ENCODE assay signal across 34 cellular contexts in genomic region chr11:119686483-119686882, GRCh38. TPM values are rescaled to one million over a fixed set of nuclear protein-coding genes. Genes with fewer than 3 reads are reported as not detected.
A peak's percentile ranks its signal among the peaks of the same experiment; 100 is the strongest.
DNase-seq lines count a peak whose midpoint lies in the region; ATAC-seq, FAIRE-seq and TF ChIP-seq lines count a peak whose summit lies in the region.
"Had no signal": no experiment of that assay in that cellular context is flagged by ENCODE, and none has a peak within 500 bp of the region (broad histone marks: within the 10 kb centered on the region; RNA-seq: fewer than 3 reads in every experiment).

No MANE protein-coding gene starts in this region.

- H3K27me3 ChIP-seq in bronchial epithelial cell (ENCODE audit: control insufficient read depth, insufficient read depth, low read length) (no peaks in the 10 kb centered on the region), left lung (no peaks in the 10 kb centered on the region), suprapubic skin (no peaks in the 10 kb centered on the region)
- H3K27me3 ChIP-seq: hepatocyte, SJSA1 had no signal

- peaks cover 9% of the 10 kb centered on the region for H3K36me3 ChIP-seq in bronchial epithelial cell (ENCODE audit: control insufficient read depth, insufficient read depth, low read length)
- no peaks in the 10 kb centered on the region for H3K36me3 ChIP-seq in left lung
- H3K36me3 ChIP-seq in suprapubic skin: no peaks in the 10 kb centered on the region
- H3K36me3 ChIP-seq: SJSA1 had no signal

- WGBS in suprapubic skin: 56% methylated on average over 15 of the region's 15 CpGs

- H3K27me3 Mint-ChIP-seq in T-helper 17 cell: peaks cover 16% of the 10 kb centered on the region
- H3K27me3 Mint-ChIP-seq: activated naive CD8-positive, alpha-beta T cell treated with anti-CD3 and anti-CD28 coated beads for 36 hours; activated T-cell treated with anti-CD3 and anti-CD28 coated beads, Interleukin-2, amount 50 U/mL, for 24 hours had no signal

- peak overlapping the region; percentile 53 for H3K27ac Mint-ChIP-seq in T-helper 17 cell
- H3K27ac Mint-ChIP-seq: activated naive CD8-positive, alpha-beta T cell treated with anti-CD3 and anti-CD28 coated beads for 36 hours; activated T-cell treated with anti-CD3 and anti-CD28 coated beads, Interleukin-2, amount 50 U/mL, for 24 hours; dendritic cell treated with granulocyte-macrophage colony-stimulating factor and Interleukin-4, amounts not matched to agents 40 ng/mL and 50 ng/mL, for 4 days had no signal

- no peak overlapping the region for H3K4me3 Mint-ChIP-seq in T-helper 17 cell
- H3K4me3 Mint-ChIP-seq: activated naive CD8-positive, alpha-beta T cell treated with anti-CD3 and anti-CD28 coated beads for 36 hours; activated T-cell treated with anti-CD3 and anti-CD28 coated beads, Interleukin-2, amount 50 U/mL, for 24 hours; central memory CD8-positive, alpha-beta T cell; dendritic cell treated with granulocyte-macrophage colony-stimulating factor and Interleukin-4, amounts not matched to agents 40 ng/mL and 50 ng/mL, for 4 days had no signal

- TF ChIP-seq CTCF in bronchial epithelial cell (IDR thresholded peaks at IDR 0.05; ENCODE audit: insufficient read depth, low read length, severe bottlenecking) (no peak), left lung (IDR thresholded peaks at IDR 0.05) (no peak), suprapubic skin (IDR thresholded peaks at IDR 0.05) (no peak)

- FAIRE-seq in bronchial epithelial cell (lab: Jason Lieb, UNC) (no peak), urothelium cell line (lab: Jason Lieb, UNC) (no peak)
- FAIRE-seq: GM12891 had no signal

- H3K9me3 ChIP-seq in T-helper 17 cell (ENCODE audit: control insufficient read depth, low read length, poor library complexity, severe bottlenecking) (no peaks in the 10 kb centered on the region), left lung (no peaks in the 10 kb centered on the region), suprapubic skin (no peaks in the 10 kb centered on the region)
- H3K9me3 ChIP-seq: SJSA1 had no signal

- no peak for ATAC-seq in T-helper 17 cell
- peak; percentile 44 for ATAC-seq in left lung
- no peak for ATAC-seq in GM18502 (IDR thresholded peaks at IDR 0.05; ENCODE audit: poor library complexity, unreplicated experiment)
- ATAC-seq: left colon, Panc1 had no signal

- H3K36me3 Mint-ChIP-seq in T-helper 17 cell (ENCODE audit: low read depth): no peaks in the 10 kb centered on the region
- H3K36me3 Mint-ChIP-seq: activated naive CD8-positive, alpha-beta T cell treated with anti-CD3 and anti-CD28 coated beads for 36 hours had no signal

- no peak for TF ChIP-seq EP300 in suprapubic skin (IDR thresholded peaks at IDR 0.05)

- TF ChIP-seq POLR2A in suprapubic skin (IDR thresholded peaks at IDR 0.05): no peak

- intact Hi-C loops in left lung (cut with DNase I): no loop called here

- H3K4me1 Mint-ChIP-seq in T-helper 17 cell: peaks cover 32% of the 10 kb centered on the region

- DNase-seq in T-helper 17 cell: no peak
- peak; percentile 58 for DNase-seq in bronchial epithelial cell (ENCODE audit: low read depth)
- no peak for DNase-seq in left lung
- no peak for DNase-seq in suprapubic skin (ENCODE audit: low spot score in 2 of 2)
- no peak for DNase-seq in NCI-H524 treated with DMSO at 0.1 percent for 48 hours (lab: John Stamatoyannopoulos, UW)
- DNase-seq in NCI-H2107 (lab: John Stamatoyannopoulos, UW): no peak
- DNase-seq in urothelium cell line (ENCODE audit: low spot score): no peak
- DNase-seq: activated CD4-positive, alpha-beta T cell treated with anti-CD3 and anti-CD28 coated beads, Interleukin-2, amount 50 U/mL, for 1 hour; activated effector memory CD4-positive, alpha-beta T cell treated with anti-CD3 and anti-CD28 coated beads, Interleukin-2, amount 50 U/mL, for 16 hours; activated naive CD8-positive, alpha-beta T cell treated with anti-CD3 and anti-CD28 coated beads for 36 hours; activated T-cell treated with anti-CD3 and anti-CD28 coated beads, Interleukin-2, amount 50 U/mL, for 24 hours; aorta; COR-L47; DMS53; HCEC 1CT; KG1; left colon; mesendoderm; MM.1S; NCI-H1417; NCI-H2029 treated with DMSO at 0.1 percent for 48 hours; NCI-H2227 treated with DMSO at 0.1 percent for 48 hours; NCI-H69; stimulated activated CD4-positive, alpha-beta T cell treated with anti-CD3 and anti-CD28 coated beads, Interleukin-15, amount 100 ng/mL, for 24 hours; stimulated activated CD4-positive, alpha-beta T cell treated with anti-CD3 and anti-CD28 coated beads, Interleukin-4, amount 100 ng/mL, for 4 hours; trophoblast cell had no signal

- H3K4me3 ChIP-seq in bronchial epithelial cell (ENCODE audit: low read depth, low read length): no peak overlapping the region
- H3K4me3 ChIP-seq in left lung: no peak overlapping the region
- no peak overlapping the region for H3K4me3 ChIP-seq in suprapubic skin
- H3K4me3 ChIP-seq: hepatocyte, SJSA1 had no signal

- peaks cover 6 to 60% of the 10 kb centered on the region in 2 donors for H3K4me1 ChIP-seq in left lung
- peaks cover 97% of the 10 kb centered on the region for H3K4me1 ChIP-seq in suprapubic skin

- H3K27ac ChIP-seq in left lung (no peak overlapping the region), suprapubic skin (peak overlapping the region; percentile 87)
- H3K27ac ChIP-seq: C4-2B, hepatocyte, SJSA1 had no signal

RNA-seq across cellular contexts. Expression of gene NECTIN1, which starts 42.5 kb away (rescaled TPM):
- 1 to 10 TPM; 5.2 to 5.3 TPM for total RNA-seq in T-helper 17 cell
- total RNA-seq in bronchial epithelial cell: 85.3 and 161 TPM in 2 replicates
- 10 to 100 TPM; 13.0 to 13.8 TPM for total RNA-seq in left lung
- 100 to 1,000 TPM; 112 to 176 (median 164) TPM for total RNA-seq in suprapubic skin
